8 cellular contexts compared by ENCODE assay signal in the genomic region with DNA sequence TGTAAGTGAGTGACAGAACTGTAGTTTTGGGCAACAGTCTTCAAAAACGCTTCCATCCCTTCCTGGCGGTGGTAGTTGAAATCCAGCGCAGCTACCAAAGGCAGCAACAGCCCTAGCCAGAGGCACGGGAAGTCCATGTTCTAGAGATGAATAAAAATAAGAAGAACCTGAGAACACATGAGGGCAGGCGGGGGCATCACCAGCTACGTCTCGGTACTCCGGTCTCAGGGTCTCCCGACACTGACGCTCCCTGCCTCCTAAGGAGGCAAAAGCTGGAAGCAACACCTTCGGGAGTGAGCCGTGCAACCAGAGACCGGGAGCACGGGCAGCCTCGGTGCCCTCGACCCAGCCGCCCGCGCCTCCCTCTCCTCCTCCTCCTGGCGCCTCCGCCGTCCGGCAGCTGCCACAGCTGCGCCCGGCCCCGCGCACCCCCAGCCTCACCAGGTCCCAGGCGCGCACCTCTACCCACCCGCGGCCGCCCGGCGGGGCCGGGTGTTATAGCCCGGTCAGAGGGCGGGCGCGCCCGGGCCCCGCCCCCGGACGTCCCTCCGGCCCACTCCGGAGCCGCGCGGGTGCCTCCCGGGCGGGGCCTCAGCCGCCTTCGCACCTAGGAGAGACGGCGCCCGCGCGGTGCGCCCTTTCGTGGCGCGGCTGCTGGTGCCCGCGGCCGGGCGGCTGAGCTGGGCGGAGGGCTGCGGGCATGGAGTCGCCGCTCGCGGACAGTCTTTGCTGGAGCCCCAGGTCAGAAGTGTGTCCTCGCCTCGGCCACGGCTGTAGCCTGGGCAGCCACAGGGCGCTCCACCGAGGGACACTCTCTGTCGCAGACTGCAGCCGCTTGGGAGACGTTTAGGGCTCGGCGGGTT. TPM values are rescaled to one million over a fixed set of nuclear protein-coding genes. Genes with fewer than 3 reads are reported as not detected.
DNase-seq lines count a peak whose midpoint lies in the region; ATAC-seq and TF ChIP-seq lines count a peak whose summit lies in the region.

Gene CPM (minus strand): TSS at position 471 of the 863 bp plus-strand sequence. CDS start 334 bp downstream, at position 137.

- no peak within 1 kb of the TSS for H2BK120ac ChIP-seq in trophoblast cell (ENCODE audit: insufficient read depth, low read length, poor library complexity)

- peak within 1 kb of the TSS; percentile 7 for H3K23ac ChIP-seq in trophoblast cell (ENCODE audit: low read length)

- DNase-seq in COLO668 (lab: John Stamatoyannopoulos, UW; ENCODE audit: unreplicated experiment) (peak; percentile 86), HK-2 (ENCODE audit: unreplicated experiment) (peak; percentile 81), SKM-1 treated with dmso at 0.1 percent for 144 hours (lab: John Stamatoyannopoulos, UW; ENCODE audit: unreplicated experiment) (peak; percentile 6), heart left ventricle (peak; percentile 69 to 88 (median 77)), trophoblast cell (peak; percentile 93 to 97), thyroid gland (peak; percentile 50 to 63)
- peak; percentile 83 for DNase-seq in activated naive CD8-positive, alpha-beta T cell treated with anti-CD3 and anti-CD28 coated beads for 36 hours

- peak within 1 kb of the TSS; percentile 12 for H3K14ac ChIP-seq in trophoblast cell (ENCODE audit: low read length)

- peaks cover 7% of the 10 kb centered on the region for H3K9me3 Mint-ChIP-seq in activated naive CD8-positive, alpha-beta T cell treated with anti-CD3 and anti-CD28 coated beads for 36 hours

- no peak within 1 kb of the TSS for H3K4ac ChIP-seq in trophoblast cell (ENCODE audit: low read depth, low read length)

- ATAC-seq in GM19463 (IDR thresholded peaks at IDR 0.05; ENCODE audit: unreplicated experiment) (peak; percentile 94), heart left ventricle (peak; percentile 93 to 100 (median 98))

- no peak within 1 kb of the TSS for H2BK5ac ChIP-seq in trophoblast cell (ENCODE audit: low read depth, low read length, poor library complexity)

- peak within 1 kb of the TSS; percentile 92 for H3K4me2 ChIP-seq in trophoblast cell (ENCODE audit: low read length)

- no peak within 1 kb of the TSS for H4K12ac ChIP-seq in trophoblast cell (ENCODE audit: low read depth, low read length)

- peaks cover 0 to 20% (median 2%) of the 10 kb centered on the region in 9 donors for H3K27me3 ChIP-seq in heart left ventricle
- H3K27me3 ChIP-seq in trophoblast cell (ENCODE audit: insufficient read depth, low read length): peaks cover 17% of the 10 kb centered on the region
- H3K27me3 ChIP-seq in thyroid gland: no peaks in the 10 kb centered on the region

- H3K36me3 ChIP-seq in heart left ventricle (no peaks in the 10 kb centered on the region), trophoblast cell (ENCODE audit: control insufficient read depth in 1 of 2, insufficient read depth in 2 of 2, low read length in 2 of 2) (no peaks in the 10 kb centered on the region), thyroid gland (no peaks in the 10 kb centered on the region)

- no peak within 1 kb of the TSS for H3K18ac ChIP-seq in trophoblast cell (ENCODE audit: low read length)

- intact Hi-C loops in heart left ventricle (cut with DNase I) (loop anchor here in 1 of 10 donors (10.0 kb wide), 1 partner anchor 68 kb away; no protein-coding TSS in a partner anchor), thyroid gland (cut with DNase I) (no loop called here)

- H4K8ac ChIP-seq in trophoblast cell (ENCODE audit: low read depth, low read length): no peak within 1 kb of the TSS

- H3K27ac Mint-ChIP-seq in activated naive CD8-positive, alpha-beta T cell treated with anti-CD3 and anti-CD28 coated beads for 36 hours: no peak within 1 kb of the TSS

- peaks cover 5% of the 10 kb centered on the region for H3K36me3 Mint-ChIP-seq in activated naive CD8-positive, alpha-beta T cell treated with anti-CD3 and anti-CD28 coated beads for 36 hours

- TF ChIP-seq CTCF in heart left ventricle (IDR thresholded peaks at IDR 0.05): peak in 1 of 12 donors; percentile 2
- no peak for TF ChIP-seq CTCF in thyroid gland (IDR thresholded peaks at IDR 0.05)

- H3K4me1 ChIP-seq in heart left ventricle (peaks cover 0 to 26% (median 7%) of the 10 kb centered on the region in 12 donors), trophoblast cell (ENCODE audit: control insufficient read depth in 1 of 2, insufficient read depth in 2 of 2, low read length in 2 of 2) (peaks cover 4% of the 10 kb centered on the region in 2 experiments), thyroid gland (peaks cover 0 to 3% of the 10 kb centered on the region in 2 donors)

- WGBS in heart left ventricle, 4 donors: 1 to 2% (median 1%) methylated on average over 20 to 81 of the region's 81 CpGs
- WGBS in trophoblast cell (ENCODE audit: extremely low coverage, insufficient coverage, insufficient read length): no CpG with 5 or more reads among the region's 81 CpGs
- 3 to 4% methylated on average over 12 to 15 of the region's 81 CpGs for WGBS in thyroid gland, 2 donors

- H2AFZ ChIP-seq in trophoblast cell (ENCODE audit: insufficient read depth, low read length, poor library complexity): peak within 1 kb of the TSS; percentile 11

- H3K27ac ChIP-seq in heart left ventricle: peak within 1 kb of the TSS; percentile 20 to 81 (median 58)
- no peak within 1 kb of the TSS for H3K27ac ChIP-seq in trophoblast cell (ENCODE audit: low read depth, low read length)
- peak within 1 kb of the TSS in 2 of 3 donors; percentile 33 to 45 for H3K27ac ChIP-seq in thyroid gland

- peak within 1 kb of the TSS; percentile 79 for H3K4me3 Mint-ChIP-seq in activated naive CD8-positive, alpha-beta T cell treated with anti-CD3 and anti-CD28 coated beads for 36 hours

- no peak within 1 kb of the TSS for H2BK12ac ChIP-seq in trophoblast cell (ENCODE audit: low read length)

- no peak within 1 kb of the TSS for H2AK5ac ChIP-seq in trophoblast cell (ENCODE audit: low read length)

- peaks cover 14% of the 10 kb centered on the region for H3K4me1 Mint-ChIP-seq in activated naive CD8-positive, alpha-beta T cell treated with anti-CD3 and anti-CD28 coated beads for 36 hours

- TF ChIP-seq POLR2A in heart left ventricle (IDR thresholded peaks at IDR 0.05) (peak; percentile 71 to 93), thyroid gland (IDR thresholded peaks at IDR 0.05) (peak in 1 of 2 donors; percentile 75)

- H3K79me2 ChIP-seq in trophoblast cell (ENCODE audit: control insufficient read depth, insufficient read depth, low read length, poor library complexity): no peaks in the 10 kb centered on the region

- H3K27me3 Mint-ChIP-seq in activated naive CD8-positive, alpha-beta T cell treated with anti-CD3 and anti-CD28 coated beads for 36 hours: peaks cover 40% of the 10 kb centered on the region

- H3K9me3 ChIP-seq in heart left ventricle (peaks cover 0 to 6% (median 0%) of the 10 kb centered on the region in 12 donors), trophoblast cell (ENCODE audit: insufficient read depth, low read depth, low read length) (peaks cover 2% of the 10 kb centered on the region), thyroid gland (no peaks in the 10 kb centered on the region)

- peak within 1 kb of the TSS; percentile 47 to 80 (median 73) for H3K4me3 ChIP-seq in heart left ventricle
- peak within 1 kb of the TSS; percentile 69 for H3K4me3 ChIP-seq in trophoblast cell (ENCODE audit: low read depth, low read length)
- peak within 1 kb of the TSS; percentile 9 to 52 (median 20) for H3K4me3 ChIP-seq in thyroid gland (replicated peaks in 1 of 3)

- H3K9ac ChIP-seq in trophoblast cell (ENCODE audit: low read length): no peak within 1 kb of the TSS

- H4K91ac ChIP-seq in trophoblast cell (ENCODE audit: low read depth, low read length): no peak within 1 kb of the TSS

- no peaks in the 10 kb centered on the region for H3K79me1 ChIP-seq in trophoblast cell (ENCODE audit: low read length)

RNA-seq across cellular contexts. Expression of gene CPM, which starts in this region (rescaled TPM):
- 1 to 10 TPM; 5.8 to 8.0 TPM for total RNA-seq in activated naive CD8-positive, alpha-beta T cell treated with anti-CD3 and anti-CD28 coated beads for 36 hours
- total RNA-seq in heart left ventricle (10 to 100 TPM in 3 of 9 donors, 1 to 10 TPM in 6; 2.0 to 25.4 (median 8.8) TPM), thyroid gland (10 to 100 TPM; 25.7 to 60.4 (median 43.2) TPM)
- 10 to 100 TPM in 1 of 2 donors, 1 to 10 TPM in 1; 3.4 to 10.7 TPM for polyA plus RNA-seq in heart left ventricle
- polyA plus RNA-seq in trophoblast cell (2013): 133 and 138 TPM in 2 replicates

Comparison
In these comparisons a context has a peak if more than half of its experiments do, and no peak if none do; other contexts are left out.
1. DNase-seq: peak in every context shown above with its lines; median percentile 95 in trophoblast cell; 86 in COLO668; 83 in activated naive CD8-positive, alpha-beta T cell treated with anti-CD3 and anti-CD28 coated beads for 36 hours; 81 in HK-2; 77 in heart left ventricle; 56 in thyroid gland; 6 in SKM-1 treated with dmso at 0.1 percent for 144 hours.
2. H3K4me3 ChIP-seq: peak in every context shown above with its lines; median percentile 73 in heart left ventricle; 69 in trophoblast cell; 20 in thyroid gland.